8 cellular contexts compared by ENCODE assay signal in the genomic region with DNA sequence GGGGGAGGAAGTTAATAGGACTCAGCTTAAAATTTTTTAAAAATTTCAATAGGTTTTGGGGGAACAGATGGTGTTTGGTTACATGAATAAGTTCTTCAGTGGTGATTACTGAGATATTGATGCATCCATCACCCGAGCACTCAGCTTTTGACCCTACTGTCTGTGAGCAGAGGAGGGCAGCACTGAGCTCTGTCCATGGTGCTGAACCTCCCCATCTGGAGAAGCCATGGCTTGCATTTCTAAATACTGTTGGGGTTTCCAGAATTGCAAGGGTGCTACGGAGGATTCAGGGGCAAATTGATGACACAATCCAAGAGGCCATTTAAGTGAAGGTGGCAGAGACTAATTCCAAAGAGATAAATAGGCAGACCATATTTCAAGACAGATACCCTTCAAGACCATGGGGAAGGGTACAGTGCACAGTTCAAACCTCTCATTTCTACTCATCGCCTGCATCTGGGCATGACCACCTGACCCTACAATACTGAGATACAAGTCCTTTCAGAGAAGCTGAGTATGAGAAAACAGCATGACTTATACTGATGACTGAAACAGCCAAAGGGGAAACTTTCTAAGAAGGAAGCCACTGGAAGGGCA. TPM values are rescaled to one million over a fixed set of nuclear protein-coding genes. Genes with fewer than 3 reads are reported as not detected.
A peak's percentile ranks its signal among the peaks of the same experiment; 100 is the strongest.
DNase-seq lines count a peak whose midpoint lies in the region; ATAC-seq and TF ChIP-seq lines count a peak whose summit lies in the region.

No MANE protein-coding gene starts in this region.

- no peak overlapping the region for H2AK5ac ChIP-seq in H9 (ENCODE audit: insufficient read length, low read length)

- H3K27ac Mint-ChIP-seq in H9: no peak overlapping the region

- no peak overlapping the region for H3K56ac ChIP-seq in H9 (ENCODE audit: insufficient read length, low read depth, low read length)

- TF ChIP-seq CTCF in H9 (conservative IDR thresholded peaks at IDR 0.05) (peak; percentile 46; the same call in 2 of the 3 replicates), heart left ventricle (IDR thresholded peaks at IDR 0.05) (peak in 10 of 12 donors; percentile 7 to 42 (median 28)), gastrocnemius medialis (IDR thresholded peaks at IDR 0.05 in 4 of 5, conservative IDR thresholded peaks at IDR 0.05 in 1 of 5) (peak in 3 of 5 experiments; percentile 15 to 57 (median 33))

- no peaks in the 10 kb centered on the region for H3K79me2 ChIP-seq in H9 (ENCODE audit: insufficient read depth, low read length)

- H2BK12ac ChIP-seq in H9 (ENCODE audit: insufficient read length, low read depth, low read length): no peak overlapping the region

- no peak overlapping the region for H3K9ac ChIP-seq in H9 (ENCODE audit: extremely low read depth, insufficient read length, low read length)

- H3K27me3 ChIP-seq in H9 (ENCODE audit: insufficient read depth, low read length) (no peaks in the 10 kb centered on the region), SJCRH30 (no peaks in the 10 kb centered on the region), heart left ventricle (peaks cover 0 to 69% (median 10%) of the 10 kb centered on the region in 9 donors), gastrocnemius medialis (peaks cover 8 to 20% (median 15%) of the 10 kb centered on the region in 3 donors)

- no peak overlapping the region for H4K8ac ChIP-seq in H9 (replicated peaks; ENCODE audit: insufficient read length, low read depth, low read length)

- H3T11ph ChIP-seq in H9 (ENCODE audit: low read length): no peak overlapping the region

- H3K79me1 ChIP-seq in H9 (ENCODE audit: insufficient read depth, low read depth, low read length, poor library complexity, severe bottlenecking): no peaks in the 10 kb centered on the region

- H3K4me1 Mint-ChIP-seq in H9: peaks cover 10 to 21% of the 10 kb centered on the region in 2 experiments; a peak in 3 of 4 replicates

- no peaks in the 10 kb centered on the region for H3K9me3 Mint-ChIP-seq in H9

- no peak for TF ChIP-seq POLR2A in heart left ventricle (IDR thresholded peaks at IDR 0.05)
- no peak for TF ChIP-seq POLR2A in gastrocnemius medialis (IDR thresholded peaks at IDR 0.05)

- H3K23ac ChIP-seq in H9 (ENCODE audit: insufficient read length, low read depth, low read length): no peak overlapping the region

- DNase-seq in Ammon's horn (ENCODE audit: low spot score): peak; percentile 70
- DNase-seq in H9: peak; percentile 76
- DNase-seq in SJCRH30: peak; percentile 77 to 91
- peak in 3 of 4 experiments; percentile 32 to 56 (median 36) for DNase-seq in activated naive CD4-positive, alpha-beta T cell (lab: John Stamatoyannopoulos, UW)
- peak in 4 of 5 donors; percentile 56 to 73 (median 64) for DNase-seq in heart left ventricle
- DNase-seq in gastrocnemius medialis: peak in 1 of 2 donors; percentile 6
- no peak for DNase-seq in DMS79 (lab: John Stamatoyannopoulos, UW)

- H3K4me3 ChIP-seq in SJCRH30 (no peak overlapping the region), heart left ventricle (no peak overlapping the region), gastrocnemius medialis (no peak overlapping the region)

- H2BK120ac ChIP-seq in H9 (ENCODE audit: low read depth, low read length, poor library complexity, severe bottlenecking): no peak overlapping the region

- no peak overlapping the region for H3K18ac ChIP-seq in H9 (ENCODE audit: insufficient read length, low read depth, low read length)

- no peak overlapping the region for H3K4me3 Mint-ChIP-seq in H9

- H4K5ac ChIP-seq in H9 (ENCODE audit: insufficient read length, low read depth, low read length): no peak overlapping the region

- H3K23me2 ChIP-seq in H9 (ENCODE audit: insufficient read length, low read depth, low read length, poor library complexity, severe bottlenecking): no peaks in the 10 kb centered on the region

- WGBS in H9 (ENCODE audit: extremely low coverage, insufficient read length, low lambda C conversion rate): no CpG with 5 or more reads among the region's 3 CpGs
- WGBS in heart left ventricle, 4 donors: 32 to 36% (median 34%) methylated on average over 3 of the region's 3 CpGs

- H3K4me2 ChIP-seq in H9 (ENCODE audit: insufficient read depth, insufficient read length, low read length): no peak overlapping the region

- H3K36me3 Mint-ChIP-seq in H9 (ENCODE audit: insufficient read depth in 1 of 3, low read depth in 3 of 3): no peaks in the 10 kb centered on the region

- H3K4me1 ChIP-seq in H9 (ENCODE audit: insufficient read depth, low read length) (no peaks in the 10 kb centered on the region), SJCRH30 (no peaks in the 10 kb centered on the region), heart left ventricle (no peaks in the 10 kb centered on the region), gastrocnemius medialis (no peaks in the 10 kb centered on the region)

- H3K9me3 ChIP-seq in H9 (ENCODE audit: control insufficient read depth, low read depth, low read length) (no peaks in the 10 kb centered on the region), SJCRH30 (replicated peaks) (no peaks in the 10 kb centered on the region), heart left ventricle (no peaks in the 10 kb centered on the region), gastrocnemius medialis (no peaks in the 10 kb centered on the region)

- no peak overlapping the region for H2BK5ac ChIP-seq in H9 (ENCODE audit: insufficient read length, low read length)

- no peak overlapping the region for H3K4ac ChIP-seq in H9 (ENCODE audit: low read depth, low read length)

- no peak overlapping the region for H2AFZ ChIP-seq in H9 (ENCODE audit: low read length)

- H2BK20ac ChIP-seq in H9 (ENCODE audit: low read depth, low read length, poor library complexity, severe bottlenecking): no peak overlapping the region

- ATAC-seq in heart left ventricle (peak in 3 of 4 donors; percentile 66 to 71 (median 68)), gastrocnemius medialis (peak; percentile 46 to 56), GM21360 (IDR thresholded peaks at IDR 0.05; ENCODE audit: unreplicated experiment) (no peak)

- in situ Hi-C loops in gastrocnemius medialis (cut with MboI; ENCODE audit: low sequenced_read_pairs in 4 of 4): no loop called here

- no peak overlapping the region for H3K27ac ChIP-seq in H9 (ENCODE audit: insufficient read length, low read depth, low read length)
- no peak overlapping the region for H3K27ac ChIP-seq in SJCRH30
- no peak overlapping the region for H3K27ac ChIP-seq in heart left ventricle
- H3K27ac ChIP-seq in gastrocnemius medialis: no peak overlapping the region

- H4K91ac ChIP-seq in H9 (ENCODE audit: insufficient read length, low read depth, low read length): no peak overlapping the region

- H4K20me1 ChIP-seq in H9 (ENCODE audit: control insufficient read depth, insufficient read depth, insufficient read length): no peaks in the 10 kb centered on the region

- no peak overlapping the region for H2BK15ac ChIP-seq in H9 (ENCODE audit: low read depth, low read length)

- H3K14ac ChIP-seq in H9 (ENCODE audit: insufficient read depth, low read length): no peak overlapping the region

- H3K36me3 ChIP-seq in SJCRH30 (no peaks in the 10 kb centered on the region), heart left ventricle (no peaks in the 10 kb centered on the region), gastrocnemius medialis (no peaks in the 10 kb centered on the region)

- intact Hi-C loops in heart left ventricle (cut with DNase I) (no loop called here), gastrocnemius medialis (cut with DNase I; ENCODE audit: low total_unique reads) (no loop called here)

- peaks cover 36% of the 10 kb centered on the region for H3K27me3 Mint-ChIP-seq in H9 (ENCODE audit: low read depth)

RNA-seq across cellular contexts. Expression of gene SYT2, which starts 17.2 kb away (rescaled TPM):
- 3.2 and 3.3 TPM in 2 replicates for total RNA-seq in H9 (2021)
- total RNA-seq in SJCRH30 (2014; rRNA removed; shearing (Covaris generic)): 0.03 and 0.06 TPM in 2 replicates
- total RNA-seq in heart left ventricle: under 1 TPM in 4 of 9 donors, not detected in 5; 0.03 to 0.09 (median 0.07) TPM
- polyA plus RNA-seq in heart left ventricle: under 1 TPM in 1 of 2 donors, not detected in 1; 0.04 TPM
- total RNA-seq in gastrocnemius medialis: not detected
